In genomic region chr6:43101497-43101896, GRCh38 we compare ENCODE assay signal across 25 cellular contexts.
"Had no signal": no experiment of that assay in that cellular context is flagged by ENCODE, and none has a peak within 500 bp of the region (broad histone marks: within the 10 kb centered on the region; RNA-seq: fewer than 3 reads in every experiment).

No MANE protein-coding gene starts in this region.

- H3K4me3 Mint-ChIP-seq: activated CD4-positive, alpha-beta T cell treated with anti-CD3 and anti-CD28 coated beads, Interleukin-2, amount 10 ng/mL, durations not matched to agents 24 days and 14 days; activated CD8-positive, alpha-beta memory T cell treated with anti-CD3 and anti-CD28 coated beads, Interleukin-2, amount 10 ng/mL, durations not matched to agents 7 days and 5 days; activated naive CD4-positive, alpha-beta T cell treated with anti-CD3 and anti-CD28 coated beads for 36 hours; activated naive CD8-positive, alpha-beta T cell; activated T-cell treated with anti-CD3 and anti-CD28 coated beads, Interleukin-2, amount 50 U/mL, for 24 hours; activated T-helper 1 cell treated with anti-CD3 and anti-CD28 coated beads, Interleukin-12 subunit alpha, Interleukin-12 subunit beta, Interleukin-2, Interleukin-4 antibody, amounts not matched to agents 30 ng/mL and 10 ng/mL and 1 ng/mL, durations not matched to agents 14 hours and 24 hours and 36 hours; brain; T-helper 1 cell treated with Interleukin-12 subunit alpha and Interleukin-12 subunit beta and Interleukin-4 antibody, amounts not matched to agents 30 μg/mL and 1 μg/mL, for 36 hours; WTC11 had no signal

- H3K36me3 Mint-ChIP-seq: activated CD8-positive, alpha-beta memory T cell treated with anti-CD3 and anti-CD28 coated beads, Interleukin-2, amount 10 ng/mL, durations not matched to agents 7 days and 5 days; activated naive CD8-positive, alpha-beta T cell had no signal

- FAIRE-seq: astrocyte, colon, RCC 7860 had no signal

- DNase-seq: activated CD4-positive, alpha-beta T cell treated with anti-CD3 and anti-CD28 coated beads for 1 hour; activated CD4-positive, alpha-beta T cell treated with anti-CD3 and anti-CD28 coated beads, Interleukin-2, amount 10 ng/mL, durations not matched to agents 24 days and 14 days; activated CD4-positive, alpha-beta T cell treated with anti-CD3 and anti-CD28 coated beads, Interleukin-2, amount 50 U/mL, for 48 hours; activated CD8-positive, alpha-beta memory T cell treated with anti-CD3 and anti-CD28 coated beads, Interleukin-2, amount 10 ng/mL, durations not matched to agents 7 days and 5 days; activated effector memory CD4-positive, alpha-beta T cell treated with anti-CD3 and anti-CD28 coated beads, Interleukin-2, amount 50 U/mL, for 16 hours; activated naive CD4-positive, alpha-beta T cell treated with anti-CD3 and anti-CD28 coated beads for 36 hours; activated T-cell treated with anti-CD3 and anti-CD28 coated beads, Interleukin-2, amount 50 U/mL, for 24 hours; amygdala; Karpas-422; MM.1S; NCI-H1105; NCI-H1436; NCI-H187 treated with DMSO at 0.1 percent for 48 hours; NCI-H2081 treated with DMSO at 0.1 percent for 48 hours; NCI-H524; PC-3; SHP77 treated with DMSO at 0.1 percent for 48 hours had no signal

- H3K27me3 Mint-ChIP-seq: activated naive CD8-positive, alpha-beta T cell; activated T-cell treated with anti-CD3 and anti-CD28 coated beads, Interleukin-2, amount 50 U/mL, for 24 hours; brain had no signal

- ATAC-seq: activated CD8-positive, alpha-beta memory T cell treated with anti-CD3 and anti-CD28 coated beads, Interleukin-2, amount 10 ng/mL, durations not matched to agents 7 days and 5 days; PC-3; WTC11 had no signal

- H3K27ac Mint-ChIP-seq: activated CD4-positive, alpha-beta T cell treated with anti-CD3 and anti-CD28 coated beads, Interleukin-2, amount 10 ng/mL, durations not matched to agents 24 days and 14 days; activated CD8-positive, alpha-beta memory T cell treated with anti-CD3 and anti-CD28 coated beads, Interleukin-2, amount 10 ng/mL, durations not matched to agents 7 days and 5 days; activated naive CD4-positive, alpha-beta T cell treated with anti-CD3 and anti-CD28 coated beads for 36 hours; activated naive CD8-positive, alpha-beta T cell; activated T-cell treated with anti-CD3 and anti-CD28 coated beads, Interleukin-2, amount 50 U/mL, for 24 hours; activated T-helper 1 cell treated with anti-CD3 and anti-CD28 coated beads, Interleukin-12 subunit alpha, Interleukin-12 subunit beta, Interleukin-2, Interleukin-4 antibody, amounts not matched to agents 30 ng/mL and 10 ng/mL and 1 ng/mL, durations not matched to agents 14 hours and 24 hours and 36 hours; brain; T-helper 1 cell treated with Interleukin-12 subunit alpha and Interleukin-12 subunit beta and Interleukin-4 antibody, amounts not matched to agents 30 μg/mL and 1 μg/mL, for 36 hours; WTC11 had no signal

- H3K9me3 Mint-ChIP-seq: activated CD4-positive, alpha-beta T cell treated with anti-CD3 and anti-CD28 coated beads, Interleukin-2, amount 10 ng/mL, durations not matched to agents 24 days and 14 days; activated naive CD4-positive, alpha-beta T cell treated with anti-CD3 and anti-CD28 coated beads for 36 hours; activated T-cell treated with anti-CD3 and anti-CD28 coated beads, Interleukin-2, amount 50 U/mL, for 24 hours; activated T-helper 1 cell treated with anti-CD3 and anti-CD28 coated beads, Interleukin-12 subunit alpha, Interleukin-12 subunit beta, Interleukin-2, Interleukin-4 antibody, amounts not matched to agents 30 ng/mL and 10 ng/mL and 1 ng/mL, durations not matched to agents 14 hours and 24 hours and 36 hours; T-helper 1 cell treated with Interleukin-12 subunit alpha and Interleukin-12 subunit beta and Interleukin-4 antibody, amounts not matched to agents 30 μg/mL and 1 μg/mL, for 36 hours; WTC11 had no signal

- H3K4me1 Mint-ChIP-seq: activated CD4-positive, alpha-beta T cell treated with anti-CD3 and anti-CD28 coated beads, Interleukin-2, amount 10 ng/mL, durations not matched to agents 24 days and 14 days; activated CD8-positive, alpha-beta memory T cell treated with anti-CD3 and anti-CD28 coated beads, Interleukin-2, amount 10 ng/mL, durations not matched to agents 7 days and 5 days had no signal
